Comparison of ENCODE assay signal across 1 cellular context in genomic region chr9:68335935-68336334, GRCh38.
TF ChIP-seq lines count a peak whose summit lies in the region.

No MANE protein-coding gene starts in this region.

TF ChIP-seq in K562, 482 proteins besides CTCF, POLR2A, EP300 and RAD21:
- TF ChIP-seq CBFA2T3 (IDR thresholded peaks at IDR 0.05) (peak; percentile 53), ARID1B (IDR thresholded peaks at IDR 0.05) (peak; percentile 66), TAL1 (IDR thresholded peaks at IDR 0.05) (peak; percentile 49), KDM1A (IDR thresholded peaks at IDR 0.05) (peak in 1 of 2 experiments; percentile 14; a peak in 1 of 4 replicates), CBFA2T2 (conservative IDR thresholded peaks at IDR 0.05) (peak; percentile 36; the same call in 1 of the 2 replicates)
